ENCODE assay signal across 1 cellular context in the genomic region with DNA sequence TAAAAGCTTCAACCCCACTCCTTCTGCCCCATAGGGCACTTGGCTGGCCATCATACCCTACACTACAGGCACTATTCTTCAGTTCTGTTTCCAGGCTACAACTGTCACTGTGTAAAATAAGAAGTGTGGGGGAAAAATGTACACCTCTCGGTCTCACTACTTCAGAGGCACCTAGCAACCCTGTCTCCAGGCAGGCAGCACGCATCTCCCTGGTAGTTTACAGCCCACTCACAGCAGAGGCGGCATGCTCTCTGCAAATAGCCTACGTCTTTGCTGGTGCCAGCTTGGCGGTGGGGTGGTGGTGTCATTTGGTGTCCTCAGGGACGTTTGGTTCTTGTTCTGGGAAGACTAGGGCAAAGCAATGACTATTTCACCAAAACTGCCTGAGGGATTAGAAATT.
TF ChIP-seq lines count a peak whose summit lies in the region.

No MANE protein-coding gene starts in this region.

TF ChIP-seq in SK-N-SH, 30 proteins besides CTCF, POLR2A, EP300 and RAD21 (continued from another document):
- TF ChIP-seq, protein P1, sequence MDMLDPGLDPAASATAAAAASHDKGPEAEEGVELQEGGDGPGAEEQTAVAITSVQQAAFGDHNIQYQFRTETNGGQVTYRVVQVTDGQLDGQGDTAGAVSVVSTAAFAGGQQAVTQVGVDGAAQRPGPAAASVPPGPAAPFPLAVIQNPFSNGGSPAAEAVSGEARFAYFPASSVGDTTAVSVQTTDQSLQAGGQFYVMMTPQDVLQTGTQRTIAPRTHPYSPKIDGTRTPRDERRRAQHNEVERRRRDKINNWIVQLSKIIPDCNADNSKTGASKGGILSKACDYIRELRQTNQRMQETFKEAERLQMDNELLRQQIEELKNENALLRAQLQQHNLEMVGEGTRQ (IDR thresholded peaks at IDR 0.05; ENCODE audit: borderline replicate concordance, low read depth, low read length) = no peak
- no peak for TF ChIP-seq SMC3 (IDR thresholded peaks at IDR 0.05; ENCODE audit: low read depth, low read length)
